16 cellular contexts compared by ENCODE assay signal in the genomic region with DNA sequence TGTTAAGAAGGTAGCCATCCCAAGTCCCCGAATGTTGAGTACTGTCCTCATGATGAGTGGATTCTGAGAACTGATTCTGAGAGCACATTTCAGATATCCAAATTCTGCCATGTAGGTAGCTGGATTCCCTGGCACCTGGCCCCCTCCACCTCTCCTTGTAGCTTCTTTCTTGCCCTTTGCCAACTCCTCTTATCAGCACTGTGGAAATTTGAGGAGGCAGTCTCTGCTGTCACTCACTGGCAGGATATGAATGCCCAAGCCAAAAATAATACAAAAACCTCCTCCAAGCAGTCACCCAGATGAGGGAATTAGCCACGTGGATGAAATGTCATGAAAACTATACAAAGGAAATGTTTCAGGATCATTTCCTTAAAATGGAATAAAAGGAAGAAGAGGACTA.
A peak's percentile ranks its signal among the peaks of the same experiment; 100 is the strongest.
DNase-seq lines count a peak whose midpoint lies in the region; ATAC-seq, FAIRE-seq and TF ChIP-seq lines count a peak whose summit lies in the region.
"Had no signal": no experiment of that assay in that cellular context is flagged by ENCODE, and none has a peak within 500 bp of the region (broad histone marks: within the 10 kb centered on the region; RNA-seq: fewer than 3 reads in every experiment).

No MANE protein-coding gene starts in this region.

- H2AFZ ChIP-seq in endothelial cell of umbilical vein (ENCODE audit: low read depth, low read length): no peak overlapping the region

- no peaks in the 10 kb centered on the region for H4K20me1 ChIP-seq in endothelial cell of umbilical vein (replicated peaks; ENCODE audit: control insufficient read depth, extremely low read depth, insufficient read depth, low read length)

- peaks cover 29% of the 10 kb centered on the region for H3K4me1 ChIP-seq in left ventricle myocardium inferior
- H3K4me1 ChIP-seq in endothelial cell of umbilical vein (ENCODE audit: control insufficient read depth, extremely low read depth, insufficient read depth, low read length): no peaks in the 10 kb centered on the region
- peaks cover 33% of the 10 kb centered on the region for H3K4me1 ChIP-seq in psoas muscle

- no peaks in the 10 kb centered on the region for H3K9me1 ChIP-seq in endothelial cell of umbilical vein (replicated peaks; ENCODE audit: control insufficient read depth, extremely low read depth, insufficient read depth, low read length)

- H3K36me3 ChIP-seq in left ventricle myocardium inferior: peaks cover 7% of the 10 kb centered on the region
- H3K36me3 ChIP-seq in endothelial cell of umbilical vein (ENCODE audit: control insufficient read depth in 2 of 2, extremely low read depth in 1 of 2, insufficient read depth in 2 of 2, low read length in 2 of 2): no peaks in the 10 kb centered on the region
- H3K36me3 ChIP-seq in psoas muscle (ENCODE audit: insufficient read depth in 1 of 2, low read depth in 1 of 2): peaks cover 0 to 1% of the 10 kb centered on the region in 2 donors
- H3K36me3 ChIP-seq: MG63 had no signal

- no TSS peak for BruUV-seq in endothelial cell of umbilical vein (replicated peaks; lab: Mats Ljungman, UMichigan)

- no peaks in the 10 kb centered on the region for H3K79me2 ChIP-seq in endothelial cell of umbilical vein (ENCODE audit: control insufficient read depth, insufficient read depth, low read length)

- POLR2A ChIA-PET in endothelial cell of umbilical vein (lab: Charles Lee): no interaction called here

- DNase-seq in Right ventricle myocardium inferior (ENCODE audit: missing footprints) (no peak), left ventricle myocardium inferior (no peak), NCI-H2029 (lab: John Stamatoyannopoulos, UW) (peak; percentile 49), endothelial cell of umbilical vein (ENCODE audit: low read depth, low spot score) (peak; percentile 15), psoas muscle (no peak), AG08395 (ENCODE audit: low spot score) (no peak), putamen (ENCODE audit: low spot score) (no peak)
- no peak for DNase-seq in activated CD8-positive, alpha-beta memory T cell treated with anti-CD3 and anti-CD28 coated beads, Interleukin-2, amount 50 U/mL, for 4 hours
- DNase-seq: CD8-positive, alpha-beta memory T cell; DMS79; MG63; NCI-H1048; NCI-H1436 treated with DMSO at 0.1 percent for 48 hours; NCI-H2081; SIG-M5 had no signal

- 25 to 46% (median 29%) methylated on average over 2 of the region's 2 CpGs for WGBS in psoas muscle, 3 donors

- H3K27me3 ChIP-seq in left ventricle myocardium inferior (ENCODE audit: low read depth) (no peaks in the 10 kb centered on the region), endothelial cell of umbilical vein (ENCODE audit: control insufficient read depth in 2 of 2, insufficient read depth in 2 of 2, low read length in 2 of 2) (no peaks in the 10 kb centered on the region), psoas muscle (ENCODE audit: insufficient read depth in 3 of 3, low read length in 2 of 3) (no peaks in the 10 kb centered on the region)
- H3K27me3 ChIP-seq: MG63 had no signal

- CTCF ChIA-PET in endothelial cell of umbilical vein (lab: Charles Lee): no interaction called here

- no peak for TF ChIP-seq POLR2A in endothelial cell of umbilical vein (IDR thresholded peaks at IDR 0.05; ENCODE audit: low read depth, low read length)

- FAIRE-seq in endothelial cell of umbilical vein (lab: Jason Lieb, UNC): no peak
- FAIRE-seq: H54 had no signal

- H3K9ac ChIP-seq in endothelial cell of umbilical vein (replicated peaks; ENCODE audit: extremely low read depth, insufficient read depth, low read length): no peak overlapping the region

- dilution Hi-C loops in endothelial cell of umbilical vein (cut with MboI; ENCODE audit: extremely low pct_ligation_motif_present, low sequenced_read_pairs): no loop called here

- intact Hi-C loops in Right ventricle myocardium inferior (cut with DNase I): no loop called here
- intact Hi-C loops in left ventricle myocardium inferior (cut with micrococcal nuclease): loop anchor here (10.0 kb wide), 1 partner anchor 283 kb away; no protein-coding TSS in a partner anchor
- intact Hi-C loops in endothelial cell of umbilical vein (cut with micrococcal nuclease): no loop called here
- intact Hi-C loops in psoas muscle (cut with DNase I): no loop called here

- H3K27ac ChIP-seq in left ventricle myocardium inferior (replicated peaks) (no peak overlapping the region), endothelial cell of umbilical vein (ENCODE audit: insufficient read depth, low read depth, low read length) (no peak overlapping the region), psoas muscle (no peak overlapping the region)

- H3K9me3 ChIP-seq in left ventricle myocardium inferior (replicated peaks) (no peaks in the 10 kb centered on the region), endothelial cell of umbilical vein (replicated peaks; ENCODE audit: control insufficient read depth, insufficient read depth, low read length) (no peaks in the 10 kb centered on the region), psoas muscle (no peaks in the 10 kb centered on the region)
- H3K9me3 ChIP-seq: MG63 had no signal

- H3K4me3 ChIP-seq in left ventricle myocardium inferior (no peak overlapping the region), endothelial cell of umbilical vein (replicated peaks in 1 of 3; ENCODE audit: insufficient read depth in 1 of 3, low read depth in 1 of 3, low read length in 3 of 3) (no peak overlapping the region), psoas muscle (no peak overlapping the region)
- H3K4me3 ChIP-seq: MG63 had no signal

- TF ChIP-seq CTCF in left ventricle myocardium inferior (IDR thresholded peaks at IDR 0.05; ENCODE audit: borderline replicate concordance) (no peak), endothelial cell of umbilical vein (IDR thresholded peaks at IDR 0.05; ENCODE audit: extremely low read depth in 1 of 2, insufficient read depth in 1 of 2, low read depth in 1 of 2, low read length in 2 of 2) (no peak), psoas muscle (IDR thresholded peaks at IDR 0.05) (no peak)

- ATAC-seq in Right ventricle myocardium inferior (peak; percentile 52), psoas muscle (peak; percentile 39 to 65 (median 58))

- no peak overlapping the region for H3K4me2 ChIP-seq in endothelial cell of umbilical vein (ENCODE audit: insufficient read depth, low read length)

TF ChIP-seq in endothelial cell of umbilical vein, 7 proteins besides CTCF, POLR2A, EP300 and RAD21:
- TF ChIP-seq JUN (IDR thresholded peaks at IDR 0.05; ENCODE audit: borderline replicate concordance, insufficient read depth, insufficient read length, low read depth) (no peak), EZH2 (IDR thresholded peaks at IDR 0.05; ENCODE audit: borderline replicate concordance, low read depth, low read length, severe bottlenecking) (no peak), MYC (IDR thresholded peaks at IDR 0.05; ENCODE audit: low read depth, low read length) (no peak), GATA2 (IDR thresholded peaks at IDR 0.05; ENCODE audit: insufficient read depth, insufficient read length, low read depth, low read length) (no peak), FOS (IDR thresholded peaks at IDR 0.05; ENCODE audit: borderline replicate concordance, insufficient read depth, low read length) (no peak), POLR2AphosphoS5 (IDR thresholded peaks at IDR 0.05; ENCODE audit: insufficient read depth, low read depth, low read length) (no peak)
- TF ChIP-seq, protein P1, sequence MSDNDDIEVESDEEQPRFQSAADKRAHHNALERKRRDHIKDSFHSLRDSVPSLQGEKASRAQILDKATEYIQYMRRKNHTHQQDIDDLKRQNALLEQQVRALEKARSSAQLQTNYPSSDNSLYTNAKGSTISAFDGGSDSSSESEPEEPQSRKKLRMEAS (IDR thresholded peaks at IDR 0.05; ENCODE audit: insufficient read depth, insufficient read length): no peak

Comparison
In these comparisons a context has a peak if more than half of its experiments do, and no peak if none do; other contexts are left out.
1. DNase-seq: peak in NCI-H2029 (single experiment) and endothelial cell of umbilical vein (single experiment); none in Right ventricle myocardium inferior (single experiment), left ventricle myocardium inferior (single experiment), psoas muscle (0 of 2), AG08395 (single experiment), putamen (single experiment) and activated CD8-positive, alpha-beta memory T cell treated with anti-CD3 and anti-CD28 coated beads, Interleukin-2, amount 50 U/mL, for 4 hours (single experiment).